Comparison of ENCODE assay signal across 1 cellular context in the genomic region with DNA sequence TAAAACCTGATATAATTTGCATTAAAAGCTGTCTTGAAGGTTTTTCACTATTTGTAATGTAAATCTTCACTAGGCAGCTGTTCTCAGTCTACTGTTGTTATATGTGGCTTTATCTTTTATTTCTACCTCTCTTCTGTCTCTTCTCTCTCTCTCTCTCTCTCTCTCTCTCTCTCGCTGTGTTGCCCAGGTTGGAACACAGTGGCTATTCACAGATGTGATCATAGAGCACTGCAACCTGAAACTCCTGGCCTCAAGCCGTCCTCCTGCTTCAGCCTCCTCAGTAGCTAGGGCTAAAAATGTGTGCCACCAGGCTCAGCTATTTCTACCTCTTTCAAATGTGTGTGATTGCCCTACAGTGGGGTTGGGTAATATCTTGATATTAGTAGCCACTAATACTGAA.
TF ChIP-seq lines count a peak whose summit lies in the region.

No MANE protein-coding gene starts in this region.

TF ChIP-seq in SK-N-SH treated with all-trans-retinoic acid at 6 μM for 48 hours, 23 proteins besides CTCF, POLR2A, EP300 and RAD21 (continued from another document):
- TF ChIP-seq, protein P1, sequence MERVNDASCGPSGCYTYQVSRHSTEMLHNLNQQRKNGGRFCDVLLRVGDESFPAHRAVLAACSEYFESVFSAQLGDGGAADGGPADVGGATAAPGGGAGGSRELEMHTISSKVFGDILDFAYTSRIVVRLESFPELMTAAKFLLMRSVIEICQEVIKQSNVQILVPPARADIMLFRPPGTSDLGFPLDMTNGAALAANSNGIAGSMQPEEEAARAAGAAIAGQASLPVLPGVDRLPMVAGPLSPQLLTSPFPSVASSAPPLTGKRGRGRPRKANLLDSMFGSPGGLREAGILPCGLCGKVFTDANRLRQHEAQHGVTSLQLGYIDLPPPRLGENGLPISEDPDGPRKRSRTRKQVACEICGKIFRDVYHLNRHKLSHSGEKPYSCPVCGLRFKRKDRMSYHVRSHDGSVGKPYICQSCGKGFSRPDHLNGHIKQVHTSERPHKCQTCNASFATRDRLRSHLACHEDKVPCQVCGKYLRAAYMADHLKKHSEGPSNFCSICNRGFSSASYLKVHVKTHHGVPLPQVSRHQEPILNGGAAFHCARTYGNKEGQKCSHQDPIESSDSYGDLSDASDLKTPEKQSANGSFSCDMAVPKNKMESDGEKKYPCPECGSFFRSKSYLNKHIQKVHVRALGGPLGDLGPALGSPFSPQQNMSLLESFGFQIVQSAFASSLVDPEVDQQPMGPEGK (CRISPR knock-in tag; IDR thresholded peaks at IDR 0.05; ENCODE audit: borderline replicate concordance), result no peak
- no peak for TF ChIP-seq ARNTL (CRISPR knock-in tag; IDR thresholded peaks at IDR 0.05; ENCODE audit: borderline replicate concordance, low read depth)
- TF ChIP-seq TOX (CRISPR knock-in tag; IDR thresholded peaks at IDR 0.05; ENCODE audit: borderline replicate concordance), result no peak
- no peak for TF ChIP-seq ZNF70 (CRISPR knock-in tag; IDR thresholded peaks at IDR 0.05)
- no peak for TF ChIP-seq ZFP30 (CRISPR knock-in tag; IDR thresholded peaks at IDR 0.05)
TF ChIP-seq in SK-N-SH treated with all-trans-retinoic acid at 6 μM for 48 hours: peak in this region for 0.
